11 cellular contexts compared by ENCODE assay signal in genomic region chr4:70682142-70682541, GRCh38. TPM values are rescaled to one million over a fixed set of nuclear protein-coding genes. Genes with fewer than 3 reads are reported as not detected.
DNase-seq lines count a peak whose midpoint lies in the region; ATAC-seq, FAIRE-seq and TF ChIP-seq lines count a peak whose summit lies in the region.
"Not testable (repeated sequence)": the region's sequence is repeated elsewhere in the genome, so short reads cannot be mapped to it uniquely, and the experiment has no call there.
"Had no signal": no experiment of that assay in that cellular context is flagged by ENCODE, and none has a peak within 500 bp of the region (broad histone marks: within the 10 kb centered on the region; RNA-seq: fewer than 3 reads in every experiment).

No MANE protein-coding gene starts in this region.

- ATAC-seq in GM18498 (IDR thresholded peaks at IDR 0.05; ENCODE audit: unreplicated experiment) (peak; percentile 1), GM18873 (IDR thresholded peaks at IDR 0.05; ENCODE audit: low FRiP score, unreplicated experiment) (peak; percentile 3)
- ATAC-seq in K562, result not testable (repeated sequence)

- not testable (repeated sequence) for H3K36me3 ChIP-seq in HEK293 (ENCODE audit: control insufficient read depth in 2 of 2, insufficient read depth in 1 of 2, low read length in 2 of 2); KMS-11 (ENCODE audit: insufficient read depth); OCI-LY1 (ENCODE audit: insufficient read depth, low read length); K562 (ENCODE audit: control insufficient read depth, insufficient read depth, low read length)

- TF ChIP-seq CTCF in HEK293 (tag by site-specific recombination; IDR thresholded peaks at IDR 0.05); KMS-11 (conservative IDR thresholded peaks at IDR 0.05; ENCODE audit: low read depth, low read length); OCI-LY1 (IDR thresholded peaks at IDR 0.05; ENCODE audit: low read length); K562 (IDR thresholded peaks at IDR 0.05 in 2 of 3, conservative IDR thresholded peaks at IDR 0.05 in 1 of 3; ENCODE audit: insufficient read depth in 2 of 3, low read depth in 1 of 3, low read length in 3 of 3): not testable (repeated sequence)

- TF ChIP-seq RAD21 in K562 (CRISPR knock-in tag; conservative IDR thresholded peaks at IDR 0.05 in 1 of 2, IDR thresholded peaks at IDR 0.05 in 1 of 2), result not testable (repeated sequence)

- not testable (repeated sequence) for H3F3A ChIP-seq in OCI-LY1 (ENCODE audit: insufficient read depth, low read length)

- TF ChIP-seq POLR2A in K562 (conservative IDR thresholded peaks at IDR 0.05), result not testable (repeated sequence)

- H4K20me1 ChIP-seq in KMS-11 (ENCODE audit: insufficient read depth); OCI-LY1 (ENCODE audit: insufficient read depth, low read length); K562 (replicated peaks; ENCODE audit: control insufficient read depth, insufficient read depth, low read length): not testable (repeated sequence)

- TF ChIP-seq EP300 in K562 (IDR thresholded peaks at IDR 0.05; ENCODE audit: low read length), result not testable (repeated sequence)

- not testable (repeated sequence) for BruUV-seq in K562 (replicated peaks; lab: Mats Ljungman, UMichigan)

- not testable (repeated sequence) for H3K4me3 ChIP-seq in HEK293 (ENCODE audit: low read depth, low read length); KMS-11 (IDR thresholded peaks at IDR 0.05; ENCODE audit: insufficient read depth, low read depth, low read length); OCI-LY1 (ENCODE audit: low read depth, low read length, poor library complexity, severe bottlenecking); K562

- in situ Hi-C loops in K562 (cut with MboI), result not testable (repeated sequence)

- H3K27ac ChIP-seq in HEK293 (ENCODE audit: extremely low read depth, low read depth, low read length); K562 (ENCODE audit: extremely low read depth, low read depth, low read length): not testable (repeated sequence)
- peak overlapping the region; percentile 89 for H3K27ac ChIP-seq in KMS-11
- H3K27ac ChIP-seq in OCI-LY1 (ENCODE audit: low read depth, low read length, poor library complexity, severe bottlenecking), result peak overlapping the region; percentile 96

- intact Hi-C loops in K562 (cut with micrococcal nuclease), result not testable (repeated sequence)

- H3K4me2 ChIP-seq in KMS-11, result peak overlapping the region; percentile 90
- H3K4me2 ChIP-seq in OCI-LY1 (ENCODE audit: low read length); K562 (ENCODE audit: insufficient read depth, low read length): not testable (repeated sequence)

- not testable (repeated sequence) for H3K9me1 ChIP-seq in K562 (ENCODE audit: control insufficient read depth, insufficient read depth, low read length)

- H3K9me3 ChIP-seq in HEK293 (ENCODE audit: control insufficient read depth, insufficient read depth, low read depth, low read length); OCI-LY1 (ENCODE audit: low read length); K562 (replicated peaks; ENCODE audit: control insufficient read depth, insufficient read depth, low read depth, low read length): not testable (repeated sequence)

- H2AFZ ChIP-seq in KMS-11 (ENCODE audit: low read depth); OCI-LY1 (ENCODE audit: low read length); K562 (ENCODE audit: low read depth, low read length): not testable (repeated sequence)

- not testable (repeated sequence) for FAIRE-seq in K562 (lab: Jason Lieb, UNC)

- H3K4me1 ChIP-seq in HEK293 (ENCODE audit: control insufficient read depth, insufficient read depth, low read length); K562 (replicated peaks in 1 of 2; ENCODE audit: control insufficient read depth in 2 of 2, insufficient read depth in 2 of 2, low read length in 2 of 2): not testable (repeated sequence)
- H3K4me1 ChIP-seq in KMS-11 (ENCODE audit: low read depth, poor library complexity, severe bottlenecking), result peaks cover 100% of the 10 kb centered on the region
- H3K4me1 ChIP-seq in OCI-LY1 (ENCODE audit: insufficient read depth, low read length, severe bottlenecking), result peaks cover 79% of the 10 kb centered on the region

- WGBS in K562 (ENCODE audit: insufficient coverage, low coverage, missing lambda C conversion rate), result 48% methylated on average over 3 of the region's 3 CpGs

- not testable (repeated sequence) for H3K79me2 ChIP-seq in KMS-11 (ENCODE audit: insufficient read depth, low read depth); OCI-LY1 (ENCODE audit: insufficient read depth, low read length); K562 (ENCODE audit: control insufficient read depth, insufficient read depth, low read length)

- not testable (repeated sequence) for H3K27me3 ChIP-seq in KMS-11 (ENCODE audit: insufficient read depth, low read depth); OCI-LY1 (ENCODE audit: insufficient read depth, low read length); K562 (ENCODE audit: control insufficient read depth in 2 of 2, insufficient read depth in 2 of 2, low read length in 2 of 2)

- POLR2A ChIA-PET in HEK293 (lab: Yijun Ruan, JAX); K562 (lab: Yijun Ruan, JAX): not testable (repeated sequence)

- CTCF ChIA-PET in HEK293 (lab: Yijun Ruan, JAX); K562 (lab: Yijun Ruan, JAX; ENCODE audit: low intra/inter-chr PET ratio): not testable (repeated sequence)

- peak overlapping the region; percentile 25; the same call in 1 of the 2 replicates for H3K9ac ChIP-seq in KMS-11
- not testable (repeated sequence) for H3K9ac ChIP-seq in OCI-LY1 (ENCODE audit: low read length); K562 (ENCODE audit: insufficient read depth in 1 of 2, low read depth in 2 of 2, low read length in 2 of 2)

- DNase-seq in K562 (ENCODE audit: extremely low read depth in 1 of 4, low spot score in 3 of 4), result not testable (repeated sequence)

- H3K9me2 ChIP-seq in OCI-LY1 (ENCODE audit: low read depth, low read length), result not testable (repeated sequence)

RNA-seq across cellular contexts. Expression of gene UTP3, which starts 6.2 kb away (rescaled TPM):
- total RNA-seq in K562 (2011; cell fraction: chromatin; rRNA removed; ENCODE audit: low replicate concordance), result 6.4 and 21.4 TPM in 2 replicates
- total RNA-seq in K562 (2011; cell fraction: nucleolus; rRNA removed), result 6.3 and 6.5 TPM in 2 replicates
- total RNA-seq in K562 (2011; cell fraction: nucleoplasm; rRNA removed), result 10.2 and 12.8 TPM in 2 replicates
- total RNA-seq in K562 (2014; rRNA removed), result 32.2 and 34.0 TPM in 2 replicates
- total RNA-seq in K562 (2014; rRNA removed; fragmentation: Illumina TruSeq; extraction: Trizol), result 34.5 and 35.0 TPM in 2 replicates
- total RNA-seq in K562 (2015; rRNA removed; fragmentation: Illumina TruSeq; extraction: Trizol), result 30.6 and 32.4 TPM in 2 replicates
- total RNA-seq in K562 (2021), result 33.4 and 38.8 TPM in 2 replicates
- polyA plus RNA-seq in K562 (2011; rRNA removed), result 17.2 and 30.9 TPM in 2 replicates
- 12.1 and 15.7 TPM in 2 replicates for polyA plus RNA-seq in K562 (2011; cell fraction: cytosol; rRNA removed)
- 7.1 and 7.7 TPM in 2 replicates for polyA plus RNA-seq in K562 (2011; cell fraction: nucleus; rRNA removed)
- 35.7 and 50.1 TPM in 2 replicates for polyA plus RNA-seq in K562 (2012)
- 59.1 and 69.3 TPM in 2 replicates for polyA plus RNA-seq in K562 (2014; fragmentation: Illumina TruSeq; extraction: Trizol)
- polyA plus RNA-seq in K562 (2014; fragmentation: Nextera tagmentation; extraction: Ambion mirVana), result 10 to 100 TPM; 11.9 to 12.4 TPM
- 54.6 and 64.8 TPM in 2 replicates for polyA plus RNA-seq in K562 (2014; rRNA removed)
- 12.6 and 17.2 TPM in 2 replicates for polyA minus RNA-seq in K562 (2011; rRNA and poly(A)+ RNA removed)
- polyA minus RNA-seq in K562 (2011; cell fraction: cytosol; rRNA and poly(A)+ RNA removed), result 6.4 and 9.3 TPM in 2 replicates
- 4.4 and 8.4 TPM in 2 replicates for polyA minus RNA-seq in K562 (2011; cell fraction: nucleus; rRNA and poly(A)+ RNA removed)

RNA-seq across cellular contexts. Expression of gene JCHAIN, which starts 15.8 kb away (rescaled TPM):
- total RNA-seq in K562 (2011; cell fraction: chromatin; rRNA removed; ENCODE audit: low replicate concordance), result not detected in 2 replicates
- total RNA-seq in K562 (2011; cell fraction: nucleolus; rRNA removed), result not detected in 2 replicates
- total RNA-seq in K562 (2011; cell fraction: nucleoplasm; rRNA removed), result not detected in 2 replicates
- total RNA-seq in K562 (2014; rRNA removed) (not detected in 2 replicates), K562 (2014; rRNA removed; fragmentation: Illumina TruSeq; extraction: Trizol) (not detected in 2 replicates), K562 (2015; rRNA removed; fragmentation: Illumina TruSeq; extraction: Trizol) (not detected in 2 replicates), K562 (2021) (0.27 and 0.33 TPM in 2 replicates)
- polyA plus RNA-seq in K562 (2011; rRNA removed) (0.08 TPM in 1 of 2 replicates, not detected in the other), K562 (2014; fragmentation: Illumina TruSeq; extraction: Trizol) (0.32 TPM in 1 of 2 replicates, not detected in the other), K562 (2014; fragmentation: Nextera tagmentation; extraction: Ambion mirVana) (under 1 TPM; 0.04 to 0.20 TPM), K562 (2014; rRNA removed) (0.68 TPM in 1 of 2 replicates, not detected in the other)
- polyA plus RNA-seq in K562 (2011; cell fraction: cytosol; rRNA removed), result not detected in 2 replicates
- not detected in 2 replicates for polyA plus RNA-seq in K562 (2011; cell fraction: nucleus; rRNA removed)
- polyA plus RNA-seq in K562 (2012), result 0.08 and 0.40 TPM in 2 replicates
- polyA minus RNA-seq in K562 (2011; rRNA and poly(A)+ RNA removed), result not detected in 2 replicates
- not detected in 2 replicates for polyA minus RNA-seq in K562 (2011; cell fraction: cytosol; rRNA and poly(A)+ RNA removed)
- not detected in 2 replicates for polyA minus RNA-seq in K562 (2011; cell fraction: nucleus; rRNA and poly(A)+ RNA removed)
- total RNA-seq: CD8-positive, alpha-beta memory T cell; Daoy; H7; HT1080 had no signal
- polyA plus RNA-seq: CD8-positive, alpha-beta memory T cell had no signal

RNA-seq across cellular contexts. Expression of gene RUFY3, which starts 39.6 kb away (rescaled TPM):
- 17.6 and 69.3 TPM in 2 replicates for total RNA-seq in K562 (2011; cell fraction: chromatin; rRNA removed; ENCODE audit: low replicate concordance)
- 10.0 and 18.6 TPM in 2 replicates for total RNA-seq in K562 (2011; cell fraction: nucleolus; rRNA removed)
- total RNA-seq in K562 (2011; cell fraction: nucleoplasm; rRNA removed), result 28.0 and 44.3 TPM in 2 replicates
- total RNA-seq in K562 (2014; rRNA removed) (20.0 and 22.2 TPM in 2 replicates), K562 (2014; rRNA removed; fragmentation: Illumina TruSeq; extraction: Trizol) (28.1 and 30.8 TPM in 2 replicates), K562 (2015; rRNA removed; fragmentation: Illumina TruSeq; extraction: Trizol) (25.0 and 25.3 TPM in 2 replicates), K562 (2021) (24.0 and 31.1 TPM in 2 replicates)
- polyA plus RNA-seq in K562 (2011; rRNA removed) (18.2 and 21.5 TPM in 2 replicates), K562 (2014; fragmentation: Illumina TruSeq; extraction: Trizol) (16.0 and 18.6 TPM in 2 replicates), K562 (2014; fragmentation: Nextera tagmentation; extraction: Ambion mirVana) (1 to 10 TPM; 4.2 to 4.5 TPM), K562 (2014; rRNA removed) (15.1 and 15.4 TPM in 2 replicates)
- 4.5 and 4.7 TPM in 2 replicates for polyA plus RNA-seq in K562 (2011; cell fraction: cytosol; rRNA removed)
- polyA plus RNA-seq in K562 (2011; cell fraction: nucleus; rRNA removed), result 28.3 and 29.4 TPM in 2 replicates
- 11.2 and 23.7 TPM in 2 replicates for polyA plus RNA-seq in K562 (2012)
- polyA minus RNA-seq in K562 (2011; rRNA and poly(A)+ RNA removed), result 19.9 and 21.8 TPM in 2 replicates
- 9.9 and 16.1 TPM in 2 replicates for polyA minus RNA-seq in K562 (2011; cell fraction: cytosol; rRNA and poly(A)+ RNA removed)
- 13.6 and 17.3 TPM in 2 replicates for polyA minus RNA-seq in K562 (2011; cell fraction: nucleus; rRNA and poly(A)+ RNA removed)

RNA-seq across cellular contexts. Expression of gene ENAM, which starts 53.6 kb away (rescaled TPM):
- not detected in 2 replicates for total RNA-seq in K562 (2011; cell fraction: chromatin; rRNA removed; ENCODE audit: low replicate concordance)
- not detected in 2 replicates for total RNA-seq in K562 (2011; cell fraction: nucleolus; rRNA removed)
- not detected in 2 replicates for total RNA-seq in K562 (2011; cell fraction: nucleoplasm; rRNA removed)
- total RNA-seq in K562 (2014; rRNA removed) (0.09 TPM in 1 of 2 replicates, not detected in the other), K562 (2014; rRNA removed; fragmentation: Illumina TruSeq; extraction: Trizol) (0.13 TPM in 1 of 2 replicates, not detected in the other), K562 (2015; rRNA removed; fragmentation: Illumina TruSeq; extraction: Trizol) (0.04 and 0.08 TPM in 2 replicates), K562 (2021) (0.04 TPM in 1 of 2 replicates, not detected in the other)
- polyA plus RNA-seq in K562 (2011; rRNA removed) (not detected in 2 replicates), K562 (2014; fragmentation: Illumina TruSeq; extraction: Trizol) (not detected in 2 replicates), K562 (2014; fragmentation: Nextera tagmentation; extraction: Ambion mirVana) (not detected), K562 (2014; rRNA removed) (not detected in 2 replicates)
- not detected in 2 replicates for polyA plus RNA-seq in K562 (2011; cell fraction: cytosol; rRNA removed)
- not detected in 2 replicates for polyA plus RNA-seq in K562 (2011; cell fraction: nucleus; rRNA removed)
- 0.07 TPM in 1 of 2 replicates, not detected in the other for polyA plus RNA-seq in K562 (2012)
- not detected in 2 replicates for polyA minus RNA-seq in K562 (2011; rRNA and poly(A)+ RNA removed)
- not detected in 2 replicates for polyA minus RNA-seq in K562 (2011; cell fraction: cytosol; rRNA and poly(A)+ RNA removed)
- not detected in 2 replicates for polyA minus RNA-seq in K562 (2011; cell fraction: nucleus; rRNA and poly(A)+ RNA removed)
- total RNA-seq: CD4-positive, CD25-positive, alpha-beta regulatory T cell; CD8-positive, alpha-beta memory T cell; Daoy; H7; HT1080 had no signal
- polyA plus RNA-seq: CD4-positive, CD25-positive, alpha-beta regulatory T cell; CD8-positive, alpha-beta memory T cell had no signal
